ENCODE assay signal across 8 cellular contexts in genomic region chr10:110497438-110498086, GRCh38. TPM values are rescaled to one million over a fixed set of nuclear protein-coding genes. Genes with fewer than 3 reads are reported as not detected.
DNase-seq lines count a peak whose midpoint lies in the region; ATAC-seq and TF ChIP-seq lines count a peak whose summit lies in the region.

DUSP5 (plus strand) TSS chr10:110497907; CDS start chr10:110498122, 215 bp downstream.

- peak within 1 kb of the TSS; percentile 61 to 88 for H3K27ac ChIP-seq in liver (ENCODE audit: low read depth in 1 of 2, low read length in 2 of 2)

- no peaks in the 10 kb centered on the region for H3K27me3 ChIP-seq in liver (ENCODE audit: control insufficient read depth in 4 of 4, insufficient read depth in 4 of 4, low read length in 3 of 4)

- peak within 1 kb of the TSS; percentile 39 to 56 for H3K9ac ChIP-seq in liver (ENCODE audit: low read depth in 1 of 2, low read length in 2 of 2)

- no peak for TF ChIP-seq CTCF in liver (IDR thresholded peaks at IDR 0.05; ENCODE audit: low read depth, low read length, missing input control)

- WGBS in liver, result under 1% methylated on average over 98 of the region's 98 CpGs

- H3K4me3 ChIP-seq in liver (ENCODE audit: low read depth in 1 of 3, low read length in 3 of 3), result peak within 1 kb of the TSS; percentile 62 to 84 (median 81)

- TF ChIP-seq RAD21 in liver (IDR thresholded peaks at IDR 0.05), result peak in 1 of 2 donors; percentile 18

- peaks cover 0 to 10% (median 7%) of the 10 kb centered on the region in 4 donors for H3K4me1 ChIP-seq in liver (ENCODE audit: control insufficient read depth in 4 of 4, insufficient read depth in 4 of 4, low read length in 3 of 4)

- ATAC-seq in HG03432 (IDR thresholded peaks at IDR 0.05; ENCODE audit: unreplicated experiment), result peak; percentile 71

- peak in 13 of 14 donors; percentile 47 to 93 (median 80) for DNase-seq in C1 segment of cervical spinal cord (lab: John Stamatoyannopoulos, UW)
- DNase-seq in GM19238 (ENCODE audit: insufficient read length, low spot score), result peak; percentile 84
- peak; percentile 64 for DNase-seq in NCI-H774 (lab: John Stamatoyannopoulos, UW)
- peak; percentile 92 to 93 for DNase-seq in activated CD4-positive, alpha-beta T cell treated with anti-CD3 and anti-CD28 coated beads, Interleukin-2, amount 50 U/mL, for 48 hours
- DNase-seq in dermis blood vessel endothelial cell, result peak; percentile 96
- peak; percentile 93 for DNase-seq in stimulated activated CD4-positive, alpha-beta T cell treated with anti-CD3 and anti-CD28 coated beads, Interleukin-4, amount 100 ng/mL, for 1 hour

- H3K36me3 ChIP-seq in liver (ENCODE audit: control insufficient read depth in 4 of 4, insufficient read depth in 3 of 4, low read depth in 1 of 4, low read length in 3 of 4), result no peaks in the 10 kb centered on the region

- H3K9me3 ChIP-seq in liver (ENCODE audit: control insufficient read depth in 4 of 4, low read length in 3 of 4), result no peaks in the 10 kb centered on the region

TF ChIP-seq in liver, 16 proteins besides CTCF, POLR2A, EP300 and RAD21:
- peak; percentile 69 to 92 for TF ChIP-seq EGR1 (IDR thresholded peaks at IDR 0.05; ENCODE audit: low read depth in 2 of 2)
- no peak for TF ChIP-seq ZBTB33 (IDR thresholded peaks at IDR 0.05)
- TF ChIP-seq, protein P1, sequence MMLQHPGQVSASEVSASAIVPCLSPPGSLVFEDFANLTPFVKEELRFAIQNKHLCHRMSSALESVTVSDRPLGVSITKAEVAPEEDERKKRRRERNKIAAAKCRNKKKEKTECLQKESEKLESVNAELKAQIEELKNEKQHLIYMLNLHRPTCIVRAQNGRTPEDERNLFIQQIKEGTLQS (IDR thresholded peaks at IDR 0.05), result no peak
- TF ChIP-seq REST (IDR thresholded peaks at IDR 0.05), result no peak
- no peak for TF ChIP-seq JUND (IDR thresholded peaks at IDR 0.05)
- peak; percentile 28 for TF ChIP-seq YY1 (IDR thresholded peaks at IDR 0.05)
- TF ChIP-seq SP1 (IDR thresholded peaks at IDR 0.05), result peak; percentile 40
- TF ChIP-seq RXRA (IDR thresholded peaks at IDR 0.05), result no peak
- TF ChIP-seq FOXA2 (IDR thresholded peaks at IDR 0.05), result no peak
- no peak for TF ChIP-seq FOXA1 (IDR thresholded peaks at IDR 0.05)
- TF ChIP-seq HNF4G (IDR thresholded peaks at IDR 0.05), result no peak

RNA-seq across cellular contexts. Expression of gene DUSP5, which starts in this region (rescaled TPM):
- total RNA-seq in dermis blood vessel endothelial cell, result 20.9 and 31.3 TPM in 2 replicates
- 1 to 10 TPM; 7.5 to 8.9 TPM for total RNA-seq in liver
- polyA plus RNA-seq in liver, result 1 to 10 TPM; 2.0 to 8.6 TPM

Comparison
In these comparisons a context has a peak if more than half of its experiments do, and no peak if none do; other contexts are left out.
1. Peak in every context shown above with its lines: DNase-seq, ATAC-seq, H3K4me3 ChIP-seq and H3K27ac ChIP-seq.